Comparison of ENCODE assay signal across 29 cellular contexts in the genomic region with DNA sequence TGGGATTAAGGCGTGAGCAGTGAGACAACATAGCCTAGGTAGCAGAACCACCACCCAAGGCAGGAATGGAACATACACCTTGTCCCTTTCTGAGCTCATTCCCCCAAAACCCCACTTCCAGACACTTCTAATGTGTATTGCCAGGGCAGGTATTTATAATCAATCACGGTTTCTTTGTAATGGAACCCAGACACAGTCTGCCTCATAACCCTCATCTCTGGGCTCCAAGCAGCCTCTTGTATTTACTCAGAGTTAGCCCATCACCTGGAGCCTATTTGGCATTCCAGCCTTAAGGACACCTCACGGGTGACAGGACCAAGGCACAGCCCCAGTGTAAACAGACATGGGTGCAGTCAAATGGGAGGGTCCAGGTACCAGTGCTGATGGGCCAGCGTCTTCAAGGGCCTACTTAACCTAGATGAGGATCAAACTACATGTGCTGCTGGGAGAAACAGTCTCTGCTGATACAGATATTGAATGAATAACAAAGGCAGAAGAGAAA. TPM values are rescaled to one million over a fixed set of nuclear protein-coding genes. Genes with fewer than 3 reads are reported as not detected.
"Had no signal": no experiment of that assay in that cellular context is flagged by ENCODE, and none has a peak within 500 bp of the region (broad histone marks: within the 10 kb centered on the region; RNA-seq: fewer than 3 reads in every experiment).

No MANE protein-coding gene starts in this region.

- H3K4me3 ChIP-seq: ascending aorta, breast epithelium, cardiac muscle cell, colonic mucosa, esophagus squamous epithelium had no signal

- DNase-seq: activated CD4-positive, alpha-beta memory T cell treated with anti-CD3 and anti-CD28 coated beads, Interleukin-2, amount 10 ng/mL, durations not matched to agents 7 days and 5 days; activated CD4-positive, alpha-beta T cell treated with anti-CD3 and anti-CD28 coated beads for 1 hour; activated CD4-positive, alpha-beta T cell treated with anti-CD3 and anti-CD28 coated beads for 4 hours; activated CD4-positive, alpha-beta T cell treated with anti-CD3 and anti-CD28 coated beads, Interleukin-2, amount 10 ng/mL, durations not matched to agents 7 days and 5 days; activated CD4-positive, alpha-beta T cell treated with anti-CD3 and anti-CD28 coated beads, Interleukin-2, amount 50 U/mL, for 4 hours; activated effector memory CD4-positive, alpha-beta T cell treated with Interleukin-2 at 50 U/mL for 16 hours; activated gamma-delta T cell treated with Interleukin-2 at 50 U/mL for 16 hours; activated naive CD4-positive, alpha-beta T cell treated with anti-CD3 and anti-CD28 coated beads, Interleukin-2, amount 50 U/mL, for 16 hours; activated naive CD4-positive, alpha-beta T cell treated with Interleukin-2 at 50 U/mL for 16 hours; activated T-cell treated with anti-CD3 and anti-CD28 coated beads, Interleukin-2, amount 50 U/mL, for 4 hours; central memory CD4-positive, alpha-beta T cell; cerebellar nuclear complex; colonic mucosa; effector CD8-positive, alpha-beta T cell; esophagus squamous epithelium; head of caudate nucleus; T-helper 2 cell had no signal

- H3K36me3 ChIP-seq: breast epithelium, cardiac muscle cell, colonic mucosa, esophagus squamous epithelium had no signal

- H3K9me3 ChIP-seq: ascending aorta, breast epithelium, colonic mucosa, esophagus squamous epithelium had no signal

- H3K4me1 ChIP-seq: ascending aorta, breast epithelium, colonic mucosa, esophagus squamous epithelium had no signal

- H3K27ac ChIP-seq: ascending aorta, breast epithelium, cardiac muscle cell, colonic mucosa, epithelial cell of prostate, esophagus squamous epithelium had no signal

- H3K27me3 ChIP-seq: ascending aorta, breast epithelium, cardiac muscle cell, colonic mucosa, esophagus squamous epithelium had no signal

- ATAC-seq: activated T-cell treated with anti-CD3 and anti-CD28 coated beads, Interleukin-2, amount 50 U/mL, for 4 hours; activated T-helper 17 cell treated with anti-CD3 and anti-CD28 coated beads, Interleukin-2, amount 50 U/mL, for 72 hours had no signal

RNA-seq across cellular contexts. Expression of gene HIGD1C, which starts 2.5 kb away (rescaled TPM):
- total RNA-seq: activated CD4-positive, alpha-beta memory T cell treated with anti-CD3 and anti-CD28 coated beads, Interleukin-2, amount 10 ng/mL, durations not matched to agents 7 days and 5 days; activated CD4-positive, alpha-beta T cell treated with anti-CD3 and anti-CD28 coated beads, Interleukin-2, amount 10 ng/mL, durations not matched to agents 7 days and 5 days; activated T-cell treated with anti-CD3 and anti-CD28 coated beads, Interleukin-2, amount 50 U/mL, for 4 hours; activated T-helper 17 cell treated with anti-CD3 and anti-CD28 coated beads, Interleukin-2, amount 50 U/mL, for 72 hours; ascending aorta; breast epithelium; cardiac muscle cell; colonic mucosa; dermis microvascular lymphatic vessel endothelial cell; endothelial cell of umbilical vein; esophagus squamous epithelium; fibroblast of lung; fibroblast of villous mesenchyme; frontal cortex; T-helper 1 cell treated with Interleukin-12 subunit alpha and Interleukin-12 subunit beta and Interleukin-4 antibody, amounts not matched to agents 30 ng/mL and 1 ng/mL, for 36 hours had no signal
- polyA plus RNA-seq: cardiac muscle cell, endothelial cell of umbilical vein, esophagus, fibroblast of lung had no signal
